Comparison of ENCODE assay signal across 4 cellular contexts in genomic region chr2:56344771-56345170, GRCh38.
TF ChIP-seq lines count a peak whose summit lies in the region.

No MANE protein-coding gene starts in this region.

TF ChIP-seq in SK-N-SH, 30 proteins besides CTCF, POLR2A, EP300 and RAD21:
- no peak for TF ChIP-seq TCF12 (IDR thresholded peaks at IDR 0.05)
- no peak for TF ChIP-seq FOSL2 (IDR thresholded peaks at IDR 0.05; ENCODE audit: borderline replicate concordance, low read depth)
- no peak for TF ChIP-seq IRF3 (IDR thresholded peaks at IDR 0.05; ENCODE audit: low read depth, low read length)
- no peak for TF ChIP-seq YY1 (IDR thresholded peaks at IDR 0.05; ENCODE audit: low read depth)
- TF ChIP-seq ELF1 (IDR thresholded peaks at IDR 0.05): no peak
- no peak for TF ChIP-seq MXI1 (IDR thresholded peaks at IDR 0.05; ENCODE audit: low read depth, low read length)
- TF ChIP-seq NRF1 (IDR thresholded peaks at IDR 0.05; ENCODE audit: low read depth, low read length): no peak
- no peak for TF ChIP-seq ZBTB33 (IDR thresholded peaks at IDR 0.05; ENCODE audit: borderline replicate concordance, low read depth)
- no peak for TF ChIP-seq MAX (IDR thresholded peaks at IDR 0.05; ENCODE audit: low read depth)
- no peak for TF ChIP-seq RCOR1 (IDR thresholded peaks at IDR 0.05; ENCODE audit: low read length)
- no peak for TF ChIP-seq NFIC (IDR thresholded peaks at IDR 0.05; ENCODE audit: borderline replicate concordance)
- TF ChIP-seq EZH2phosphoT487 (IDR thresholded peaks at IDR 0.05; ENCODE audit: borderline replicate concordance, low read depth): no peak

TF ChIP-seq in SK-N-SH treated with all-trans-retinoic acid at 6 μM for 48 hours, 23 proteins besides CTCF, POLR2A, EP300 and RAD21 (continues in another document):
- TF ChIP-seq, protein P1, sequence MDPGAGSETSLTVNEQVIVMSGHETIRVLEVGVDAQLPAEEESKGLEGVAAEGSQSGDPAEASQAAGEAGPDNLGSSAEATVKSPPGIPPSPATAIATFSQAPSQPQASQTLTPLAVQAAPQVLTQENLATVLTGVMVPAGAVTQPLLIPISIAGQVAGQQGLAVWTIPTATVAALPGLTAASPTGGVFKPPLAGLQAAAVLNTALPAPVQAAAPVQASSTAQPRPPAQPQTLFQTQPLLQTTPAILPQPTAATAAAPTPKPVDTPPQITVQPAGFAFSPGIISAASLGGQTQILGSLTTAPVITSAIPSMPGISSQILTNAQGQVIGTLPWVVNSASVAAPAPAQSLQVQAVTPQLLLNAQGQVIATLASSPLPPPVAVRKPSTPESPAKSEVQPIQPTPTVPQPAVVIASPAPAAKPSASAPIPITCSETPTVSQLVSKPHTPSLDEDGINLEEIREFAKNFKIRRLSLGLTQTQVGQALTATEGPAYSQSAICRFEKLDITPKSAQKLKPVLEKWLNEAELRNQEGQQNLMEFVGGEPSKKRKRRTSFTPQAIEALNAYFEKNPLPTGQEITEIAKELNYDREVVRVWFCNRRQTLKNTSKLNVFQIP (CRISPR knock-in tag; IDR thresholded peaks at IDR 0.05; ENCODE audit: borderline replicate concordance, low read depth): no peak
- no peak for TF ChIP-seq RARB (CRISPR knock-in tag; IDR thresholded peaks at IDR 0.05)
- TF ChIP-seq GLIS3 (CRISPR knock-in tag; IDR thresholded peaks at IDR 0.05): no peak
- TF ChIP-seq TOX (CRISPR knock-in tag; IDR thresholded peaks at IDR 0.05; ENCODE audit: borderline replicate concordance): no peak
- TF ChIP-seq ARNTL (CRISPR knock-in tag; IDR thresholded peaks at IDR 0.05; ENCODE audit: borderline replicate concordance, low read depth): no peak
- TF ChIP-seq, protein P2, sequence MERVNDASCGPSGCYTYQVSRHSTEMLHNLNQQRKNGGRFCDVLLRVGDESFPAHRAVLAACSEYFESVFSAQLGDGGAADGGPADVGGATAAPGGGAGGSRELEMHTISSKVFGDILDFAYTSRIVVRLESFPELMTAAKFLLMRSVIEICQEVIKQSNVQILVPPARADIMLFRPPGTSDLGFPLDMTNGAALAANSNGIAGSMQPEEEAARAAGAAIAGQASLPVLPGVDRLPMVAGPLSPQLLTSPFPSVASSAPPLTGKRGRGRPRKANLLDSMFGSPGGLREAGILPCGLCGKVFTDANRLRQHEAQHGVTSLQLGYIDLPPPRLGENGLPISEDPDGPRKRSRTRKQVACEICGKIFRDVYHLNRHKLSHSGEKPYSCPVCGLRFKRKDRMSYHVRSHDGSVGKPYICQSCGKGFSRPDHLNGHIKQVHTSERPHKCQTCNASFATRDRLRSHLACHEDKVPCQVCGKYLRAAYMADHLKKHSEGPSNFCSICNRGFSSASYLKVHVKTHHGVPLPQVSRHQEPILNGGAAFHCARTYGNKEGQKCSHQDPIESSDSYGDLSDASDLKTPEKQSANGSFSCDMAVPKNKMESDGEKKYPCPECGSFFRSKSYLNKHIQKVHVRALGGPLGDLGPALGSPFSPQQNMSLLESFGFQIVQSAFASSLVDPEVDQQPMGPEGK (CRISPR knock-in tag; IDR thresholded peaks at IDR 0.05; ENCODE audit: borderline replicate concordance): no peak
- no peak for TF ChIP-seq PPARA (CRISPR knock-in tag; IDR thresholded peaks at IDR 0.05; ENCODE audit: borderline replicate concordance)
- TF ChIP-seq ISL1 (CRISPR knock-in tag; IDR thresholded peaks at IDR 0.05): no peak
- no peak for TF ChIP-seq CSRNP3 (CRISPR knock-in tag; IDR thresholded peaks at IDR 0.05)
- TF ChIP-seq OSR1 (CRISPR knock-in tag; IDR thresholded peaks at IDR 0.05): no peak
- TF ChIP-seq ZNF70 (CRISPR knock-in tag; IDR thresholded peaks at IDR 0.05): no peak
- no peak for TF ChIP-seq ZFP30 (CRISPR knock-in tag; IDR thresholded peaks at IDR 0.05)
- TF ChIP-seq BACH2 (CRISPR knock-in tag; IDR thresholded peaks at IDR 0.05; ENCODE audit: borderline replicate concordance): no peak
- TF ChIP-seq ESRRG (CRISPR knock-in tag; IDR thresholded peaks at IDR 0.05): no peak
- TF ChIP-seq CSDC2 (CRISPR knock-in tag; IDR thresholded peaks at IDR 0.05): no peak
- no peak for TF ChIP-seq ZNF565 (CRISPR knock-in tag; conservative IDR thresholded peaks at IDR 0.05; ENCODE audit: low read depth)
- no peak for TF ChIP-seq TCF4 (CRISPR knock-in tag; IDR thresholded peaks at IDR 0.05; ENCODE audit: borderline replicate concordance)

TF ChIP-seq in A549, 52 proteins besides CTCF, POLR2A, EP300 and RAD21:
- TF ChIP-seq NR3C1 (IDR thresholded peaks at IDR 0.05): no peak
- peak; percentile 73 for TF ChIP-seq MAFK (IDR thresholded peaks at IDR 0.05; ENCODE audit: partially characterized antibody)

TF ChIP-seq in K562, 482 proteins besides CTCF, POLR2A, EP300 and RAD21:
- no peak for TF ChIP-seq JUN (IDR thresholded peaks at IDR 0.05; ENCODE audit: borderline replicate concordance, low read depth, low read length)
- TF ChIP-seq JUN (CRISPR knock-in tag; IDR thresholded peaks at IDR 0.05; ENCODE audit: borderline replicate concordance): no peak
- TF ChIP-seq PHF8 (IDR thresholded peaks at IDR 0.05; ENCODE audit: borderline replicate concordance, low read length): no peak
- TF ChIP-seq ZNF316 (IDR thresholded peaks at IDR 0.05): peak; percentile 47; the same call in 1 of the 2 replicates
- no peak for TF ChIP-seq HINFP (tag; conservative IDR thresholded peaks at IDR 0.05; ENCODE audit: low read depth)
- TF ChIP-seq ZC3H4 (CRISPR knock-in tag; IDR thresholded peaks at IDR 0.05; ENCODE audit: borderline replicate concordance): no peak
- no peak for TF ChIP-seq ZNF395 (CRISPR knock-in tag; IDR thresholded peaks at IDR 0.05)
- no peak for TF ChIP-seq ZNF644 (tag; IDR thresholded peaks at IDR 0.05; ENCODE audit: low read depth)
- TF ChIP-seq ARHGAP35 (IDR thresholded peaks at IDR 0.05; ENCODE audit: partially characterized antibody): no peak
- no peak for TF ChIP-seq GATAD2B (IDR thresholded peaks at IDR 0.05; ENCODE audit: borderline replicate concordance)
- TF ChIP-seq, protein P3, sequence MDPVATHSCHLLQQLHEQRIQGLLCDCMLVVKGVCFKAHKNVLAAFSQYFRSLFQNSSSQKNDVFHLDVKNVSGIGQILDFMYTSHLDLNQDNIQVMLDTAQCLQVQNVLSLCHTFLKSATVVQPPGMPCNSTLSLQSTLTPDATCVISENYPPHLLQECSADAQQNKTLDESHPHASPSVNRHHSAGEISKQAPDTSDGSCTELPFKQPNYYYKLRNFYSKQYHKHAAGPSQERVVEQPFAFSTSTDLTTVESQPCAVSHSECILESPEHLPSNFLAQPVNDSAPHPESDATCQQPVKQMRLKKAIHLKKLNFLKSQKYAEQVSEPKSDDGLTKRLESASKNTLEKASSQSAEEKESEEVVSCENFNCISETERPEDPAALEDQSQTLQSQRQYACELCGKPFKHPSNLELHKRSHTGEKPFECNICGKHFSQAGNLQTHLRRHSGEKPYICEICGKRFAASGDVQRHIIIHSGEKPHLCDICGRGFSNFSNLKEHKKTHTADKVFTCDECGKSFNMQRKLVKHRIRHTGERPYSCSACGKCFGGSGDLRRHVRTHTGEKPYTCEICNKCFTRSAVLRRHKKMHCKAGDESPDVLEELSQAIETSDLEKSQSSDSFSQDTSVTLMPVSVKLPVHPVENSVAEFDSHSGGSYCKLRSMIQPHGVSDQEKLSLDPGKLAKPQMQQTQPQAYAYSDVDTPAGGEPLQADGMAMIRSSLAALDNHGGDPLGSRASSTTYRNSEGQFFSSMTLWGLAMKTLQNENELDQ (CRISPR knock-in tag; IDR thresholded peaks at IDR 0.05; ENCODE audit: borderline replicate concordance): no peak
- TF ChIP-seq MAFF (IDR thresholded peaks at IDR 0.05; ENCODE audit: low read length): peak; percentile 14; the same call in 1 of the 2 replicates
- TF ChIP-seq ZBTB43 (CRISPR knock-in tag; IDR thresholded peaks at IDR 0.05): no peak
- no peak for TF ChIP-seq PML (IDR thresholded peaks at IDR 0.05; ENCODE audit: low read length)
- no peak for TF ChIP-seq ZBTB5 (IDR thresholded peaks at IDR 0.05)
- no peak for TF ChIP-seq ETS2 (tag; IDR thresholded peaks at IDR 0.05; ENCODE audit: borderline replicate concordance, poor library complexity, severe bottlenecking)
- TF ChIP-seq FOXP1 (CRISPR knock-in tag; IDR thresholded peaks at IDR 0.05): no peak
- TF ChIP-seq PTRF (tag; IDR thresholded peaks at IDR 0.05): no peak
